In genomic region chr18:5498452-5498851, GRCh38 we compare ENCODE assay signal across 9 cellular contexts. TPM values are rescaled to one million over a fixed set of nuclear protein-coding genes. Genes with fewer than 3 reads are reported as not detected.
"Had no signal": no experiment of that assay in that cellular context is flagged by ENCODE, and none has a peak within 500 bp of the region (broad histone marks: within the 10 kb centered on the region; RNA-seq: fewer than 3 reads in every experiment).

No MANE protein-coding gene starts in this region.

- H3K27ac ChIP-seq: HL-60, KMS-11 had no signal

- FAIRE-seq: HTR-8/SVneo, K562 had no signal

- ATAC-seq: K562 had no signal

- DNase-seq: IMR-90, KBM-7, KG1 had no signal

- H3K9ac ChIP-seq: KMS-11 had no signal

- H3K27ac Mint-ChIP-seq: IgD-negative memory B cell had no signal

- H3K4me1 Mint-ChIP-seq: IgD-negative memory B cell had no signal

- H3K4me2 ChIP-seq: KMS-11 had no signal

- H3K9me3 Mint-ChIP-seq: IgD-negative memory B cell had no signal

- H3K4me3 ChIP-seq: K562 had no signal

RNA-seq across cellular contexts. Expression of gene EPB41L3, which starts 45.3 kb away (rescaled TPM):
- total RNA-seq: HT-29 had no signal
